In the genomic region with DNA sequence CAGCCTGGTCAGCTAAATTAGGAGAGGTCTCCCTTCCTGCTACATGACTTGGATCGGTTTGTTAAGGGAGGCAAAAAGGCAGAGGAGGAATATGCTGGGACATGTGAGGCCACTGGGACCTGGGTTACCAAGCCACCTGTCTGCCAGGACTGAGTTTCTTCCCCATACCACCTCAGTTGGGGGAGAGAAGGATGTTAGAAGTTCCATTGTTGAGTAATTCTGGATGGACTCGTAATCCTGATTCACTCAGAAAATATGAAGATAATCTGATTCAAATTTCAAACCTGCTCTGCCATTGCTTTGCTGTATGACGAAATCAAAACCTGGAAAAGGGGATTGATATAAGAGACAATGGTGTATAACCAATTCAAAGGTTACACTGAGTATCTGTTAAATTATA, we compare ENCODE assay signal across 1 cellular context.
TF ChIP-seq lines count a peak whose summit lies in the region.

No MANE protein-coding gene starts in this region.

TF ChIP-seq in H1, 55 proteins besides CTCF, POLR2A, EP300 and RAD21 (continued from another document):
- TF ChIP-seq SP4 (IDR thresholded peaks at IDR 0.05; ENCODE audit: low read length) = no peak
- no peak for TF ChIP-seq BRCA1 (IDR thresholded peaks at IDR 0.05; ENCODE audit: low read depth, low read length)
